Comparison of ENCODE assay signal across 13 cellular contexts in the genomic region with DNA sequence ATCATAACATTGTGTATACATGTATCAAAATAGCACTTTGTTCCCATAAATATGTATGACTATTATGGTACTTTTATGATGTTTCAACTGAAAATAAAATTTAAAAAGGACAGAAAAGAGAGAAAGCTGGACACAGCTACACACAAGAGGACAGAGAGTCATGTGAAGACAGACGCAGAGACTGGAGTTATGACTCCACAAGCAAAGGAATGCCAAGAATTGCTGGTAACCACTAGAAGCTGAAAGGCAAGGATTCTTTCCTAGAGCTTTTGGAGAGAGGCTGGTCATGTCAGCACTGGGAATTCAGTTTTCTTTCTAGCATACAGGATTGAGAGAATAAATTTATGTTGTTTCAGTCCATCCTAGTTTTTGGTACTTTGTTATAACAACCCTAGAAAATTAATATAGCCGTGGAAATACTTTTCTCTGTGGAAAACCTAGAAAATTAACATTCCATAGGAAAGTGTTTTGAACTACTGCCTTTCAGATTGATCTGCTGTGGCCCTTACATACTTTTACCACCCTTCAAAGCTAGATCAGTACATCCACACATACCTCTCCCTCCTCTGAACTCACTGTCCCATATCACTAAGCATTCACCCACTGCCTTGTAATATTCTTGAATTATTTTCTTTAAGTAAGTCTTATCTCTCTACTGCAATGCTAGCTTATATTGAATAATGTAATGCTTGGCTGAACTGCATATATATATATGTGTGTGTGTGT.
DNase-seq lines count a peak whose midpoint lies in the region; ATAC-seq and TF ChIP-seq lines count a peak whose summit lies in the region.
"Had no signal": no experiment of that assay in that cellular context is flagged by ENCODE, and none has a peak within 500 bp of the region (broad histone marks: within the 10 kb centered on the region; RNA-seq: fewer than 3 reads in every experiment).

No MANE protein-coding gene starts in this region.

- intact Hi-C loops in lower leg skin (cut with DNase I; ENCODE audit: low total_unique reads): no loop called here

- peak overlapping the region; percentile 39; the same call in 1 of the 2 replicates for H2AFZ ChIP-seq in SK-N-SH (ENCODE audit: low read depth)

- TF ChIP-seq POLR2A in lower leg skin (IDR thresholded peaks at IDR 0.05): no peak

- no peaks in the 10 kb centered on the region for H3K9me2 ChIP-seq in SK-N-SH

- peak; percentile 82 for DNase-seq in GM04503 (ENCODE audit: low read depth)
- DNase-seq in SK-N-SH: no peak
- peak; percentile 94 for DNase-seq in fibroblast of pulmonary artery (ENCODE audit: low read depth)
- DNase-seq in skeletal muscle cell (ENCODE audit: low read depth): peak; percentile 77
- no peak for DNase-seq in lower leg skin (ENCODE audit: low spot score in 2 of 2)
- DNase-seq in DMS53 (lab: John Stamatoyannopoulos, UW): no peak
- DNase-seq: activated CD8-positive, alpha-beta memory T cell treated with anti-CD3 and anti-CD28 coated beads, Interleukin-2, amount 10 ng/mL, durations not matched to agents 7 days and 5 days; anterior cingulate cortex; NCI-H1092; NCI-H774; T-helper 2 cell had no signal

- H3K4me2 ChIP-seq in SK-N-SH: no peak overlapping the region

- TF ChIP-seq RAD21 in SK-N-SH (IDR thresholded peaks at IDR 0.05; ENCODE audit: low read length): no peak

- no peaks in the 10 kb centered on the region for H4K20me1 ChIP-seq in SK-N-SH (ENCODE audit: insufficient read depth)

- no peak for ATAC-seq in GM19351 (IDR thresholded peaks at IDR 0.05; ENCODE audit: unreplicated experiment)
- no peak for ATAC-seq in HG03439 (IDR thresholded peaks at IDR 0.05; ENCODE audit: unreplicated experiment)
- ATAC-seq: activated CD8-positive, alpha-beta memory T cell treated with anti-CD3 and anti-CD28 coated beads, Interleukin-2, amount 10 ng/mL, durations not matched to agents 7 days and 5 days had no signal

- H3K36me3 ChIP-seq in SK-N-SH (replicated peaks in 1 of 2; ENCODE audit: control insufficient read depth in 1 of 2, insufficient read depth in 2 of 2, low read length in 1 of 2): no peaks in the 10 kb centered on the region

- peaks cover 24% of the 10 kb centered on the region for H3F3A ChIP-seq in SK-N-SH (replicated peaks; ENCODE audit: insufficient read depth)

- H3K79me2 ChIP-seq in SK-N-SH (ENCODE audit: insufficient read depth): no peaks in the 10 kb centered on the region

- H3K4me1 ChIP-seq in SK-N-SH (ENCODE audit: control insufficient read depth in 1 of 2, insufficient read depth in 2 of 2, low read depth in 1 of 2, low read length in 1 of 2): peaks cover 0 to 7% of the 10 kb centered on the region in 2 experiments; a peak in 1 of 4 replicates

- H3K4me3 ChIP-seq in SK-N-SH (ENCODE audit: low read depth in 2 of 2, low read length in 1 of 2) (no peak overlapping the region), fibroblast of pulmonary artery (replicated peaks; ENCODE audit: low read depth, low read length) (no peak overlapping the region), skeletal muscle cell (ENCODE audit: low read depth, low read length) (no peak overlapping the region), lower leg skin (ENCODE audit: low read depth, poor library complexity, severe bottlenecking) (no peak overlapping the region)

- CTCF ChIA-PET in SK-N-SH (lab: Yijun Ruan, JAX): interaction anchor here (0.7 to 1.6 kb wide), 2 partner anchors 35 to 460 kb away, joined by 3 to 5 read pairs; no protein-coding TSS in a partner anchor

- TF ChIP-seq CTCF in SK-N-SH (IDR thresholded peaks at IDR 0.05) (no peak), fibroblast of pulmonary artery (IDR thresholded peaks at IDR 0.05; ENCODE audit: low read length, missing control alignments) (no peak), lower leg skin (IDR thresholded peaks at IDR 0.05) (no peak)

- peak overlapping the region; percentile 37; the same call in 1 of the 2 replicates for H3K9ac ChIP-seq in SK-N-SH

- no peaks in the 10 kb centered on the region for H3K9me3 ChIP-seq in SK-N-SH

- H3K27ac ChIP-seq in SK-N-SH (ENCODE audit: low read depth in 2 of 2, low read length in 1 of 2): peak overlapping the region; percentile 48 to 70; a peak in 3 of 4 replicates

- TF ChIP-seq EP300 in SK-N-SH (IDR thresholded peaks at IDR 0.05; ENCODE audit: borderline replicate concordance in 1 of 2, low read depth in 1 of 2, low read length in 1 of 2): no peak; a peak in 1 of 4 replicates

- no peaks in the 10 kb centered on the region for H3K27me3 ChIP-seq in SK-N-SH (ENCODE audit: insufficient read depth)

- WGBS in SK-N-SH (ENCODE audit: low lambda C conversion rate): 31% methylated on average over 2 of the region's 2 CpGs
- WGBS in lower leg skin, 2 donors: 39 to 47% methylated on average over 2 of the region's 2 CpGs

- POLR2A ChIA-PET in SK-N-SH (lab: Yijun Ruan, JAX): no interaction called here

TF ChIP-seq in SK-N-SH, 30 proteins besides CTCF, POLR2A, EP300 and RAD21 (continues in another document):
- TF ChIP-seq FOXM1 (IDR thresholded peaks at IDR 0.05; ENCODE audit: low read depth): no peak
- no peak for TF ChIP-seq MXI1 (IDR thresholded peaks at IDR 0.05; ENCODE audit: low read depth, low read length)
- no peak for TF ChIP-seq YY1 (IDR thresholded peaks at IDR 0.05; ENCODE audit: low read depth)
- TF ChIP-seq RCOR1 (IDR thresholded peaks at IDR 0.05; ENCODE audit: low read length): no peak
- peak; percentile 72 for TF ChIP-seq TEAD4 (IDR thresholded peaks at IDR 0.05; ENCODE audit: borderline replicate concordance, insufficient read depth)
- TF ChIP-seq, protein P1, sequence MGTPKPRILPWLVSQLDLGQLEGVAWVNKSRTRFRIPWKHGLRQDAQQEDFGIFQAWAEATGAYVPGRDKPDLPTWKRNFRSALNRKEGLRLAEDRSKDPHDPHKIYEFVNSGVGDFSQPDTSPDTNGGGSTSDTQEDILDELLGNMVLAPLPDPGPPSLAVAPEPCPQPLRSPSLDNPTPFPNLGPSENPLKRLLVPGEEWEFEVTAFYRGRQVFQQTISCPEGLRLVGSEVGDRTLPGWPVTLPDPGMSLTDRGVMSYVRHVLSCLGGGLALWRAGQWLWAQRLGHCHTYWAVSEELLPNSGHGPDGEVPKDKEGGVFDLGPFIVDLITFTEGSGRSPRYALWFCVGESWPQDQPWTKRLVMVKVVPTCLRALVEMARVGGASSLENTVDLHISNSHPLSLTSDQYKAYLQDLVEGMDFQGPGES (IDR thresholded peaks at IDR 0.05; ENCODE audit: low read depth, low read length): no peak
- TF ChIP-seq FOSL2 (IDR thresholded peaks at IDR 0.05; ENCODE audit: borderline replicate concordance, low read depth): peak; percentile 38; the same call in 1 of the 2 replicates
- TF ChIP-seq, protein P2, sequence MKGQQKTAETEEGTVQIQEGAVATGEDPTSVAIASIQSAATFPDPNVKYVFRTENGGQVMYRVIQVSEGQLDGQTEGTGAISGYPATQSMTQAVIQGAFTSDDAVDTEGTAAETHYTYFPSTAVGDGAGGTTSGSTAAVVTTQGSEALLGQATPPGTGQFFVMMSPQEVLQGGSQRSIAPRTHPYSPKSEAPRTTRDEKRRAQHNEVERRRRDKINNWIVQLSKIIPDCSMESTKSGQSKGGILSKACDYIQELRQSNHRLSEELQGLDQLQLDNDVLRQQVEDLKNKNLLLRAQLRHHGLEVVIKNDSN (IDR thresholded peaks at IDR 0.05; ENCODE audit: borderline replicate concordance, low read depth): peak; percentile 40; the same call in 1 of the 2 replicates
- no peak for TF ChIP-seq FOXJ3 (CRISPR knock-in tag; IDR thresholded peaks at IDR 0.05)
- no peak for TF ChIP-seq GABPA (IDR thresholded peaks at IDR 0.05; ENCODE audit: low read depth)
- TF ChIP-seq JUND (IDR thresholded peaks at IDR 0.05): peak; percentile 30; the same call in 1 of the 2 replicates
- TF ChIP-seq, protein P3, sequence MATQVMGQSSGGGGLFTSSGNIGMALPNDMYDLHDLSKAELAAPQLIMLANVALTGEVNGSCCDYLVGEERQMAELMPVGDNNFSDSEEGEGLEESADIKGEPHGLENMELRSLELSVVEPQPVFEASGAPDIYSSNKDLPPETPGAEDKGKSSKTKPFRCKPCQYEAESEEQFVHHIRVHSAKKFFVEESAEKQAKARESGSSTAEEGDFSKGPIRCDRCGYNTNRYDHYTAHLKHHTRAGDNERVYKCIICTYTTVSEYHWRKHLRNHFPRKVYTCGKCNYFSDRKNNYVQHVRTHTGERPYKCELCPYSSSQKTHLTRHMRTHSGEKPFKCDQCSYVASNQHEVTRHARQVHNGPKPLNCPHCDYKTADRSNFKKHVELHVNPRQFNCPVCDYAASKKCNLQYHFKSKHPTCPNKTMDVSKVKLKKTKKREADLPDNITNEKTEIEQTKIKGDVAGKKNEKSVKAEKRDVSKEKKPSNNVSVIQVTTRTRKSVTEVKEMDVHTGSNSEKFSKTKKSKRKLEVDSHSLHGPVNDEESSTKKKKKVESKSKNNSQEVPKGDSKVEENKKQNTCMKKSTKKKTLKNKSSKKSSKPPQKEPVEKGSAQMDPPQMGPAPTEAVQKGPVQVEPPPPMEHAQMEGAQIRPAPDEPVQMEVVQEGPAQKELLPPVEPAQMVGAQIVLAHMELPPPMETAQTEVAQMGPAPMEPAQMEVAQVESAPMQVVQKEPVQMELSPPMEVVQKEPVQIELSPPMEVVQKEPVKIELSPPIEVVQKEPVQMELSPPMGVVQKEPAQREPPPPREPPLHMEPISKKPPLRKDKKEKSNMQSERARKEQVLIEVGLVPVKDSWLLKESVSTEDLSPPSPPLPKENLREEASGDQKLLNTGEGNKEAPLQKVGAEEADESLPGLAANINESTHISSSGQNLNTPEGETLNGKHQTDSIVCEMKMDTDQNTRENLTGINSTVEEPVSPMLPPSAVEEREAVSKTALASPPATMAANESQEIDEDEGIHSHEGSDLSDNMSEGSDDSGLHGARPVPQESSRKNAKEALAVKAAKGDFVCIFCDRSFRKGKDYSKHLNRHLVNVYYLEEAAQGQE (IDR thresholded peaks at IDR 0.05; ENCODE audit: low read depth, low read length): no peak
- TF ChIP-seq, protein P4, sequence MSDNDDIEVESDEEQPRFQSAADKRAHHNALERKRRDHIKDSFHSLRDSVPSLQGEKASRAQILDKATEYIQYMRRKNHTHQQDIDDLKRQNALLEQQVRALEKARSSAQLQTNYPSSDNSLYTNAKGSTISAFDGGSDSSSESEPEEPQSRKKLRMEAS (IDR thresholded peaks at IDR 0.05; ENCODE audit: low read depth): no peak
- no peak for TF ChIP-seq RXRA (IDR thresholded peaks at IDR 0.05; ENCODE audit: borderline replicate concordance, low read depth)
- no peak for TF ChIP-seq GATA2 (CRISPR knock-in tag; IDR thresholded peaks at IDR 0.05)
- TF ChIP-seq CHD2 (IDR thresholded peaks at IDR 0.05; ENCODE audit: low read length, partially characterized antibody): no peak
- TF ChIP-seq TAF1 (IDR thresholded peaks at IDR 0.05; ENCODE audit: borderline replicate concordance, low read depth, low read length): 0 out of 2 replicates have a peak, but pooled peaks have one; percentile 37

Comparison
In these comparisons a context has a peak if more than half of its experiments do, and no peak if none do; other contexts are left out.
1. DNase-seq: peak in GM04503 (single experiment), fibroblast of pulmonary artery (single experiment) and skeletal muscle cell (single experiment); none in SK-N-SH (single experiment), lower leg skin (0 of 2) and DMS53 (single experiment).